In the genomic region with DNA sequence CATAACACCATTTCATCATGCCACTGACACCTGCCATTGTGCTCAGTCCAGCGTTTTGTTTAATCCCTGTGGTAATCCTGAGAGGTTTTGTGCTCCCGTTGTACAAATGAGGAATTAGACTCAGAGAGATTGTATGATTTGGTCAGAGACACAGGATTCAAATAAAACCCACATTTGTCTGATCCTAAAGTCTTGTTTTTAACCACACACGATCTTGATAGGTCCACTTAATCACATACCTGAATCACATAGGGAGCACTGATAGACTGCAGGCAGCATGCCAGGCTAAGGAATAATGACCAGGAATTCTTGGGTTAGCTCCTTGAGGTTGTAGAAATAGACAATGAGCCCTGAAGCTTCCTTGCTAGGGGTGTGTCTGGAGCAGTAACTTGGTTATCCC, we compare ENCODE assay signal across 26 cellular contexts.
DNase-seq lines count a peak whose midpoint lies in the region; ATAC-seq, FAIRE-seq and TF ChIP-seq lines count a peak whose summit lies in the region.
"Had no signal": no experiment of that assay in that cellular context is flagged by ENCODE, and none has a peak within 500 bp of the region (broad histone marks: within the 10 kb centered on the region; RNA-seq: fewer than 3 reads in every experiment).

No MANE protein-coding gene starts in this region.

- H3K36me3 ChIP-seq in astrocyte (ENCODE audit: insufficient read depth, low read length), result peaks cover 20% of the 10 kb centered on the region
- peaks cover 3% of the 10 kb centered on the region for H3K36me3 ChIP-seq in neural progenitor cell

- H3K4me1 ChIP-seq in astrocyte (ENCODE audit: insufficient read depth, low read length) (peaks cover 18% of the 10 kb centered on the region), neural progenitor cell (peaks cover 9% of the 10 kb centered on the region)
- H3K4me1 ChIP-seq: Caco-2 had no signal

- no peaks in the 10 kb centered on the region for H3K9me3 ChIP-seq in astrocyte (ENCODE audit: insufficient read depth, low read depth, low read length)
- no peaks in the 10 kb centered on the region for H3K9me3 ChIP-seq in neural progenitor cell (ENCODE audit: low read depth)
- H3K9me3 ChIP-seq: Caco-2 had no signal

- no peaks in the 10 kb centered on the region for H3F3A ChIP-seq in neural progenitor cell (ENCODE audit: low read depth)

- H3K27me3 ChIP-seq in astrocyte (ENCODE audit: insufficient read depth, low read length), result no peaks in the 10 kb centered on the region
- no peaks in the 10 kb centered on the region for H3K27me3 ChIP-seq in neural progenitor cell

- no peak overlapping the region for H3K27ac Mint-ChIP-seq in astrocyte (ENCODE audit: unreplicated experiment)
- H3K27ac Mint-ChIP-seq in neural progenitor cell, result peak overlapping the region; percentile 19
- H3K27ac Mint-ChIP-seq: B cell; CD8-positive, alpha-beta T cell had no signal

- H3K27ac ChIP-seq in astrocyte (ENCODE audit: low read depth, low read length) (no peak overlapping the region), neural progenitor cell (no peak overlapping the region)
- H3K27ac ChIP-seq: C4-2B, HL-60, RWPE1 had no signal

- no peak for ATAC-seq in esophagus mucosa
- ATAC-seq: CD8-positive, alpha-beta T cell; HCT116; Panc1 had no signal

- TF ChIP-seq CTCF in astrocyte (IDR thresholded peaks at IDR 0.05; ENCODE audit: insufficient read depth, low read depth, low read length) (no peak), neural progenitor cell (IDR thresholded peaks at IDR 0.05) (no peak)

- H4K20me1 ChIP-seq in astrocyte (ENCODE audit: insufficient read depth, low read length) (no peaks in the 10 kb centered on the region), neural progenitor cell (ENCODE audit: low read depth) (no peaks in the 10 kb centered on the region)

- H3K4me3 ChIP-seq in astrocyte (ENCODE audit: insufficient read depth, low read depth, low read length), result no peak overlapping the region
- no peak overlapping the region for H3K4me3 ChIP-seq in neural progenitor cell

- H3K9me3 Mint-ChIP-seq in astrocyte (ENCODE audit: unreplicated experiment), result no peaks in the 10 kb centered on the region
- H3K9me3 Mint-ChIP-seq in neural progenitor cell, result no peaks in the 10 kb centered on the region
- H3K9me3 Mint-ChIP-seq: CD8-positive, alpha-beta T cell had no signal

- H3K27me3 Mint-ChIP-seq in astrocyte (ENCODE audit: low read depth, unreplicated experiment) (no peaks in the 10 kb centered on the region), neural progenitor cell (ENCODE audit: insufficient read depth, low read depth) (peaks cover 2% of the 10 kb centered on the region)
- H3K27me3 Mint-ChIP-seq: B cell had no signal

- no peak overlapping the region for H3K4me2 ChIP-seq in astrocyte (ENCODE audit: low read length)
- H3K4me2 ChIP-seq in neural progenitor cell, result no peak overlapping the region

- H3K36me3 Mint-ChIP-seq in astrocyte (ENCODE audit: low read depth, unreplicated experiment) (peaks cover 20% of the 10 kb centered on the region), neural progenitor cell (peaks cover 54% of the 10 kb centered on the region)

- peak; percentile 26 for DNase-seq in LHCN-M2 (ENCODE audit: low read depth)
- peak; percentile 58 for DNase-seq in astrocyte (ENCODE audit: low read depth)
- DNase-seq in neural progenitor cell (ENCODE audit: low spot score), result no peak
- DNase-seq in iPS-NIHi11 (ENCODE audit: low spot score), result no peak
- no peak for DNase-seq in KG1 (lab: John Stamatoyannopoulos, UW)
- DNase-seq in NCI-H1417 treated with DMSO at 0.1 percent for 48 hours (lab: John Stamatoyannopoulos, UW), result no peak
- DNase-seq: Caco-2; CD8-positive, alpha-beta T cell; DMS79 treated with DMSO at 0.1 percent for 48 hours; GF-D8; Karpas-422; MV-4-11; NCI-H1105; NCI-H146; NCI-H1930; NCI-H446 treated with DMSO at 0.1 percent for 48 hours; NCI-H526; SHP77 had no signal

- H2AFZ ChIP-seq in astrocyte (ENCODE audit: low read depth, low read length) (no peak overlapping the region), neural progenitor cell (replicated peaks) (no peak overlapping the region)

- peaks cover 39% of the 10 kb centered on the region for H3K4me1 Mint-ChIP-seq in astrocyte (ENCODE audit: low read depth, unreplicated experiment)
- H3K4me1 Mint-ChIP-seq in neural progenitor cell, result peaks cover 13% of the 10 kb centered on the region
- H3K4me1 Mint-ChIP-seq: B cell had no signal

- no peaks in the 10 kb centered on the region for H3K79me2 ChIP-seq in astrocyte (ENCODE audit: insufficient read depth, low read length)
- no peaks in the 10 kb centered on the region for H3K79me2 ChIP-seq in neural progenitor cell (ENCODE audit: low read depth)

- H3K9ac ChIP-seq in astrocyte (ENCODE audit: low read length) (no peak overlapping the region), neural progenitor cell (no peak overlapping the region)

- H3K4me3 Mint-ChIP-seq in astrocyte (ENCODE audit: unreplicated experiment) (no peak overlapping the region), neural progenitor cell (no peak overlapping the region)
- H3K4me3 Mint-ChIP-seq: B cell; CD8-positive, alpha-beta T cell had no signal

- no peak for FAIRE-seq in astrocyte (lab: Jason Lieb, UNC)
- FAIRE-seq: GM12891 had no signal

Comparison
In these comparisons a context has a peak if more than half of its experiments do, and no peak if none do; other contexts are left out.
1. DNase-seq: peak in LHCN-M2 (single experiment) and astrocyte (single experiment); none in neural progenitor cell (single experiment), iPS-NIHi11 (single experiment), KG1 (single experiment) and NCI-H1417 treated with DMSO at 0.1 percent for 48 hours (single experiment).